In genomic region chr1:179129702-179130473, GRCh38 we compare ENCODE assay signal across 8 cellular contexts. TPM values are rescaled to one million over a fixed set of nuclear protein-coding genes. Genes with fewer than 3 reads are reported as not detected.
DNase-seq lines count a peak whose midpoint lies in the region; ATAC-seq and TF ChIP-seq lines count a peak whose summit lies in the region.

No MANE protein-coding gene starts in this region.

- no peaks in the 10 kb centered on the region for H3K9me2 ChIP-seq in Loucy (replicated peaks; ENCODE audit: low read depth, low read length)

- no peaks in the 10 kb centered on the region for H3K27me3 ChIP-seq in Loucy (ENCODE audit: insufficient read depth, low read length, poor library complexity, severe bottlenecking)

- TF ChIP-seq CTCF in Loucy (conservative IDR thresholded peaks at IDR 0.05; ENCODE audit: low read length): no peak

- H3K36me3 ChIP-seq in Loucy (ENCODE audit: insufficient read depth, low read length): peaks cover 17% of the 10 kb centered on the region; the same call in 1 of the 2 replicates

- H4K20me1 ChIP-seq in Loucy (ENCODE audit: insufficient read depth, low read length, poor library complexity, severe bottlenecking): no peaks in the 10 kb centered on the region

- H2AFZ ChIP-seq in Loucy (ENCODE audit: low read length): peak overlapping the region; percentile 24

- 0 out of 2 replicates have a peak, but pooled peaks cover 3% of the 10 kb centered on the region for H3K79me2 ChIP-seq in Loucy (ENCODE audit: insufficient read depth, low read length)

- no peaks in the 10 kb centered on the region for H3K9me3 ChIP-seq in Loucy (ENCODE audit: insufficient read depth, low read depth, low read length)

- ATAC-seq in GM18499 (IDR thresholded peaks at IDR 0.05; ENCODE audit: insufficient read depth, unreplicated experiment): peak; percentile 91

- H3K9ac ChIP-seq in Loucy (ENCODE audit: low read depth, low read length, poor library complexity, severe bottlenecking): peak overlapping the region; percentile 46

- peak overlapping the region; percentile 68 for H3K4me2 ChIP-seq in Loucy (ENCODE audit: low read depth, low read length, poor library complexity, severe bottlenecking)

- peak overlapping the region; percentile 56 for H3K4me3 ChIP-seq in Loucy (ENCODE audit: low read length, poor library complexity, severe bottlenecking)

- DNase-seq in H4 (ENCODE audit: low spot score) (peak; percentile 37), activated T-cell treated with anti-CD3 and anti-CD28 coated beads for 4 hours (peak; percentile 1), glomerular visceral epithelial cell (ENCODE audit: extremely low spot score) (peak; percentile 44), NCI-H226 (no peak), NCI-H1092 (lab: John Stamatoyannopoulos, UW) (no peak)
- DNase-seq in stimulated activated naive CD4-positive, alpha-beta T cell treated with Interleukin-2 at 50 U/mL for 16 hours (lab: John Stamatoyannopoulos, UW): peak; percentile 5

- no peaks in the 10 kb centered on the region for H3F3A ChIP-seq in Loucy (ENCODE audit: low read depth)

- H3K4me1 ChIP-seq in Loucy (ENCODE audit: insufficient read depth, low read length, poor library complexity, severe bottlenecking): peaks cover 12% of the 10 kb centered on the region

RNA-seq across cellular contexts. Expression of gene TOR3A, which starts 48.0 kb away (rescaled TPM):
- 34.1 and 42.4 TPM in 2 replicates for total RNA-seq in H4 (2014; rRNA removed; shearing (Covaris generic))

Comparison
In these comparisons a context has a peak if more than half of its experiments do, and no peak if none do; other contexts are left out.
1. DNase-seq: peak in H4 (single experiment), activated T-cell treated with anti-CD3 and anti-CD28 coated beads for 4 hours (single experiment), glomerular visceral epithelial cell (single experiment) and stimulated activated naive CD4-positive, alpha-beta T cell treated with Interleukin-2 at 50 U/mL for 16 hours (single experiment); none in NCI-H226 (single experiment) and NCI-H1092 (single experiment).